In genomic region chr16:89163297-89163696, GRCh38 we compare ENCODE assay signal across 40 cellular contexts. TPM values are rescaled to one million over a fixed set of nuclear protein-coding genes. Genes with fewer than 3 reads are reported as not detected.
"Had no signal": no experiment of that assay in that cellular context is flagged by ENCODE, and none has a peak within 500 bp of the region (broad histone marks: within the 10 kb centered on the region; RNA-seq: fewer than 3 reads in every experiment).

No MANE protein-coding gene starts in this region.

- H3K4me1 Mint-ChIP-seq: activated naive CD4-positive, alpha-beta T cell treated with anti-CD3 and anti-CD28 coated beads, Interleukin-2, amount 10 ng/mL, durations not matched to agents 7 days and 5 days; activated naive CD4-positive, alpha-beta T cell treated with anti-CD3 and anti-CD28 coated beads, Interleukin-2, amount 50 U/mL, for 24 hours; activated naive CD8-positive, alpha-beta T cell treated with anti-CD3 and anti-CD28 coated beads for 36 hours; activated naive CD8-positive, alpha-beta T cell treated with anti-CD3 and anti-CD28 coated beads, Interleukin-2, amount 10 ng/mL, durations not matched to agents 7 days and 5 days; activated naive CD8-positive, alpha-beta T cell treated with anti-CD3 and anti-CD28 coated beads, Interleukin-2, amount 50 U/mL, for 24 hours; central memory CD8-positive, alpha-beta T cell had no signal

- H3K27ac ChIP-seq: adrenal gland, ascending aorta, body of pancreas, brain microvascular endothelial cell, breast epithelium, cardiac muscle cell had no signal

- H3K27me3 Mint-ChIP-seq: activated naive CD4-positive, alpha-beta T cell treated with anti-CD3 and anti-CD28 coated beads, Interleukin-2, amount 50 U/mL, for 24 hours; activated naive CD8-positive, alpha-beta T cell; activated naive CD8-positive, alpha-beta T cell treated with anti-CD3 and anti-CD28 coated beads for 36 hours; activated naive CD8-positive, alpha-beta T cell treated with anti-CD3 and anti-CD28 coated beads, Interleukin-2, amount 10 ng/mL, durations not matched to agents 7 days and 5 days; activated naive CD8-positive, alpha-beta T cell treated with anti-CD3 and anti-CD28 coated beads, Interleukin-2, amount 50 U/mL, for 24 hours; activated T-cell treated with anti-CD3 and anti-CD28 coated beads, Interleukin-2, amount 50 U/mL, for 24 hours; central memory CD8-positive, alpha-beta T cell had no signal

- H3K4me1 ChIP-seq: ascending aorta had no signal

- H3K4me3 Mint-ChIP-seq: activated naive CD4-positive, alpha-beta T cell treated with anti-CD3 and anti-CD28 coated beads for 36 hours; activated naive CD4-positive, alpha-beta T cell treated with anti-CD3 and anti-CD28 coated beads, Interleukin-2, amount 10 ng/mL, durations not matched to agents 7 days and 5 days; activated naive CD4-positive, alpha-beta T cell treated with anti-CD3 and anti-CD28 coated beads, Interleukin-2, amount 50 U/mL, for 24 hours; activated naive CD8-positive, alpha-beta T cell; activated naive CD8-positive, alpha-beta T cell treated with anti-CD3 and anti-CD28 coated beads for 36 hours; activated naive CD8-positive, alpha-beta T cell treated with anti-CD3 and anti-CD28 coated beads, Interleukin-2, amount 10 ng/mL, durations not matched to agents 7 days and 5 days; activated naive CD8-positive, alpha-beta T cell treated with anti-CD3 and anti-CD28 coated beads, Interleukin-2, amount 50 U/mL, for 24 hours; activated T-cell treated with anti-CD3 and anti-CD28 coated beads, Interleukin-2, amount 50 U/mL, for 24 hours; activated T-cell treated with anti-CD3 and anti-CD28 coated beads, Interleukin-2, amount 50 U/mL, for 4 hours; activated T-cell treated with anti-CD3 and anti-CD28 coated beads, Interleukin-2, amount 50 U/mL, for 72 hours; activated T-helper 1 cell treated with anti-CD3 and anti-CD28 coated beads, Interleukin-12 subunit alpha, Interleukin-12 subunit beta, Interleukin-2, Interleukin-4 antibody, amounts not matched to agents 30 ng/mL and 10 ng/mL and 1 ng/mL, durations not matched to agents 14 hours and 24 hours and 36 hours; activated T-helper 17 cell treated with anti-CD3 and anti-CD28 coated beads, Interleukin-2, amount 50 U/mL, for 72 hours; brain; central memory CD8-positive, alpha-beta T cell had no signal

- FAIRE-seq: astrocyte, bronchial epithelial cell had no signal

- H3K4me3 ChIP-seq: adrenal gland, ascending aorta, body of pancreas, breast epithelium, cardiac muscle cell had no signal

- H3K9me3 Mint-ChIP-seq: activated naive CD4-positive, alpha-beta T cell treated with anti-CD3 and anti-CD28 coated beads, Interleukin-2, amount 50 U/mL, for 24 hours; activated naive CD8-positive, alpha-beta T cell treated with anti-CD3 and anti-CD28 coated beads for 36 hours; activated naive CD8-positive, alpha-beta T cell treated with anti-CD3 and anti-CD28 coated beads, Interleukin-2, amount 10 ng/mL, durations not matched to agents 7 days and 5 days; activated naive CD8-positive, alpha-beta T cell treated with anti-CD3 and anti-CD28 coated beads, Interleukin-2, amount 50 U/mL, for 24 hours; activated T-cell treated with anti-CD3 and anti-CD28 coated beads, Interleukin-2, amount 50 U/mL, for 4 hours; activated T-helper 17 cell treated with anti-CD3 and anti-CD28 coated beads, Interleukin-2, amount 50 U/mL, for 72 hours; central memory CD8-positive, alpha-beta T cell had no signal

- H3K36me3 ChIP-seq: adrenal gland, ascending aorta, brain microvascular endothelial cell, breast epithelium, cardiac muscle cell had no signal

- DNase-seq: activated effector memory CD4-positive, alpha-beta T cell treated with anti-CD3 and anti-CD28 coated beads, Interleukin-2, amount 50 U/mL, for 16 hours; activated effector memory CD4-positive, alpha-beta T cell treated with Interleukin-2 at 50 U/mL for 16 hours; activated gamma-delta T cell; activated gamma-delta T cell treated with Interleukin-2 at 50 U/mL for 16 hours; activated naive CD4-positive, alpha-beta T cell; activated naive CD4-positive, alpha-beta T cell treated with anti-CD3 and anti-CD28 coated beads for 36 hours; activated naive CD4-positive, alpha-beta T cell treated with anti-CD3 and anti-CD28 coated beads, Interleukin-2, amount 10 ng/mL, durations not matched to agents 7 days and 5 days; activated naive CD4-positive, alpha-beta T cell treated with anti-CD3 and anti-CD28 coated beads, Interleukin-2, amount 50 U/mL, for 16 hours; activated naive CD4-positive, alpha-beta T cell treated with Interleukin-2 at 50 U/mL for 16 hours; activated naive CD8-positive, alpha-beta T cell treated with anti-CD3 and anti-CD28 coated beads for 36 hours; activated naive CD8-positive, alpha-beta T cell treated with anti-CD3 and anti-CD28 coated beads, Interleukin-2, amount 10 ng/mL, durations not matched to agents 7 days and 5 days; activated naive CD8-positive, alpha-beta T cell treated with anti-CD3 and anti-CD28 coated beads, Interleukin-2, amount 50 U/mL, for 24 hours; activated T-cell treated with anti-CD3 and anti-CD28 coated beads, Interleukin-2, amount 50 U/mL, for 1 hour; activated T-cell treated with anti-CD3 and anti-CD28 coated beads, Interleukin-2, amount 50 U/mL, for 24 hours; activated T-cell treated with anti-CD3 and anti-CD28 coated beads, Interleukin-2, amount 50 U/mL, for 4 hours; activated T-cell treated with anti-CD3 and anti-CD28 coated beads, Interleukin-2, amount 50 U/mL, for 72 hours; adrenal gland; amniotic stem cell; amygdala; anterior cingulate cortex; aorta; body of pancreas; brain microvascular endothelial cell; caudate nucleus; central memory CD4-positive, alpha-beta T cell; cerebellar nuclear complex had no signal

- ATAC-seq: activated naive CD4-positive, alpha-beta T cell treated with anti-CD3 and anti-CD28 coated beads, Interleukin-2, amount 50 U/mL, for 72 hours; activated naive CD8-positive, alpha-beta T cell treated with anti-CD3 and anti-CD28 coated beads, Interleukin-2, amount 50 U/mL, for 24 hours; activated T-cell treated with anti-CD3 and anti-CD28 coated beads, Interleukin-2, amount 50 U/mL, for 4 hours; activated T-cell treated with anti-CD3 and anti-CD28 coated beads, Interleukin-2, amount 50 U/mL, for 72 hours; activated T-helper 17 cell treated with anti-CD3 and anti-CD28 coated beads, Interleukin-2, amount 50 U/mL, for 72 hours; body of pancreas had no signal

- H3K36me3 Mint-ChIP-seq: activated naive CD4-positive, alpha-beta T cell treated with anti-CD3 and anti-CD28 coated beads, Interleukin-2, amount 10 ng/mL, durations not matched to agents 7 days and 5 days; activated naive CD4-positive, alpha-beta T cell treated with anti-CD3 and anti-CD28 coated beads, Interleukin-2, amount 50 U/mL, for 24 hours; activated naive CD4-positive, alpha-beta T cell treated with anti-CD3 and anti-CD28 coated beads, Interleukin-2, amount 50 U/mL, for 72 hours; activated naive CD8-positive, alpha-beta T cell; activated naive CD8-positive, alpha-beta T cell treated with anti-CD3 and anti-CD28 coated beads for 36 hours; activated naive CD8-positive, alpha-beta T cell treated with anti-CD3 and anti-CD28 coated beads, Interleukin-2, amount 10 ng/mL, durations not matched to agents 7 days and 5 days; brain had no signal

- H3K27me3 ChIP-seq: brain microvascular endothelial cell, cardiac muscle cell had no signal

- H3K27ac Mint-ChIP-seq: activated naive CD4-positive, alpha-beta T cell treated with anti-CD3 and anti-CD28 coated beads for 36 hours; activated naive CD4-positive, alpha-beta T cell treated with anti-CD3 and anti-CD28 coated beads, Interleukin-2, amount 50 U/mL, for 24 hours; activated naive CD8-positive, alpha-beta T cell; activated naive CD8-positive, alpha-beta T cell treated with anti-CD3 and anti-CD28 coated beads for 36 hours; activated naive CD8-positive, alpha-beta T cell treated with anti-CD3 and anti-CD28 coated beads, Interleukin-2, amount 10 ng/mL, durations not matched to agents 7 days and 5 days; activated naive CD8-positive, alpha-beta T cell treated with anti-CD3 and anti-CD28 coated beads, Interleukin-2, amount 50 U/mL, for 24 hours; activated T-cell treated with anti-CD3 and anti-CD28 coated beads, Interleukin-2, amount 50 U/mL, for 24 hours; activated T-cell treated with anti-CD3 and anti-CD28 coated beads, Interleukin-2, amount 50 U/mL, for 72 hours; activated T-helper 1 cell treated with anti-CD3 and anti-CD28 coated beads, Interleukin-12 subunit alpha, Interleukin-12 subunit beta, Interleukin-2, Interleukin-4 antibody, amounts not matched to agents 30 ng/mL and 10 ng/mL and 1 ng/mL, durations not matched to agents 14 hours and 24 hours and 36 hours; activated T-helper 17 cell treated with anti-CD3 and anti-CD28 coated beads, Interleukin-2, amount 50 U/mL, for 72 hours; activated T-helper 2 cell treated with anti-CD3 and anti-CD28 coated beads, Interferon-gamma antibody, Interleukin-2, Interleukin-4, amounts not matched to agents 10 μg/mL and 5 μg/mL and 100 μg/mL, durations not matched to agents 14 hours and 24 hours and 36 hours had no signal

- H3K9me3 ChIP-seq: adrenal gland, ascending aorta, body of pancreas, breast epithelium had no signal

RNA-seq across cellular contexts. Expression of gene CDH15, which starts 8.3 kb away (rescaled TPM):
- total RNA-seq: activated naive CD4-positive, alpha-beta T cell treated with anti-CD3 and anti-CD28 coated beads for 36 hours; activated naive CD8-positive, alpha-beta T cell treated with anti-CD3 and anti-CD28 coated beads for 36 hours; activated naive CD8-positive, alpha-beta T cell treated with anti-CD3 and anti-CD28 coated beads, Interleukin-2, amount 10 ng/mL, durations not matched to agents 7 days and 5 days; activated T-cell treated with anti-CD3 and anti-CD28 coated beads, Interleukin-2, amount 50 U/mL, for 4 hours; activated T-cell treated with anti-CD3 and anti-CD28 coated beads, Interleukin-2, amount 50 U/mL, for 72 hours; activated T-helper 1 cell treated with anti-CD3 and anti-CD28 coated beads, Interleukin-12 subunit alpha, Interleukin-12 subunit beta, Interleukin-2, Interleukin-4 antibody, amounts not matched to agents 30 ng/mL and 10 ng/mL and 1 ng/mL, durations not matched to agents 14 hours and 24 hours and 36 hours; activated T-helper 2 cell treated with anti-CD3 and anti-CD28 coated beads, Interferon-gamma antibody, Interleukin-2, Interleukin-4, amounts not matched to agents 10 μg/mL and 5 μg/mL and 100 μg/mL, durations not matched to agents 14 hours and 24 hours and 36 hours; ascending aorta; breast epithelium had no signal

RNA-seq across cellular contexts. Expression of gene SLC22A31, which starts 37.0 kb away (rescaled TPM):
- total RNA-seq: activated naive CD8-positive, alpha-beta T cell treated with anti-CD3 and anti-CD28 coated beads for 36 hours; ascending aorta; breast epithelium; cardiac septum had no signal
